ENCODE assay signal across 8 cellular contexts in genomic region chr9:69946800-69947437, GRCh38.
DNase-seq lines count a peak whose midpoint lies in the region; ATAC-seq, FAIRE-seq and TF ChIP-seq lines count a peak whose summit lies in the region.

No MANE protein-coding gene starts in this region.

- no peak overlapping the region for H3K27ac ChIP-seq in pancreas

- no peaks in the 10 kb centered on the region for H3K36me3 ChIP-seq in pancreas

- 23 to 25% methylated on average over 1 of the region's 1 CpG for WGBS in pancreas, 2 donors

- TF ChIP-seq CTCF in fibroblast of pulmonary artery (IDR thresholded peaks at IDR 0.05; ENCODE audit: low read length, missing control alignments), result no peak
- TF ChIP-seq CTCF in pancreas (IDR thresholded peaks at IDR 0.05), result no peak

- no peak for FAIRE-seq in pancreas (lab: Jason Lieb, UNC)

- ATAC-seq in pancreas (peak in 3 of 4 donors; percentile 27 to 81 (median 48)), HG03135 (IDR thresholded peaks at IDR 0.05; ENCODE audit: unreplicated experiment) (no peak), HG02938 (IDR thresholded peaks at IDR 0.05; ENCODE audit: unreplicated experiment) (no peak), HG03095 (IDR thresholded peaks at IDR 0.05; ENCODE audit: unreplicated experiment) (no peak)

- no peaks in the 10 kb centered on the region for H3K9me3 ChIP-seq in pancreas

- intact Hi-C loops in pancreas (cut with DNase I), result no loop called here

- H3K4me3 ChIP-seq in fibroblast of pulmonary artery (replicated peaks; ENCODE audit: low read depth, low read length) (no peak overlapping the region), pancreas (no peak overlapping the region)

- no peaks in the 10 kb centered on the region for H3K4me1 ChIP-seq in pancreas

- peak; percentile 97 for DNase-seq in ELR (ENCODE audit: low read depth)
- peak; percentile 88 for DNase-seq in RKO (ENCODE audit: low spot score)
- DNase-seq in fibroblast of pulmonary artery (ENCODE audit: low read depth), result peak; percentile 91
- DNase-seq in pancreas, result no peak
- DNase-seq in stimulated activated CD8-positive, alpha-beta memory T cell treated with anti-CD3 and anti-CD28 coated beads, Interleukin-4, amount 100 ng/mL, for 48 hours, result no peak

- no peaks in the 10 kb centered on the region for H3K27me3 ChIP-seq in pancreas

Comparison
In these comparisons a context has a peak if more than half of its experiments do, and no peak if none do; other contexts are left out.
1. DNase-seq: peak in ELR (single experiment), RKO (single experiment) and fibroblast of pulmonary artery (single experiment); none in pancreas (0 of 6) and stimulated activated CD8-positive, alpha-beta memory T cell treated with anti-CD3 and anti-CD28 coated beads, Interleukin-4, amount 100 ng/mL, for 48 hours (single experiment).
2. ATAC-seq: peak in pancreas (3 of 4); none in HG03135 (single experiment), HG02938 (single experiment) and HG03095 (single experiment).